Comparison of ENCODE assay signal across 1 cellular context in the genomic region with DNA sequence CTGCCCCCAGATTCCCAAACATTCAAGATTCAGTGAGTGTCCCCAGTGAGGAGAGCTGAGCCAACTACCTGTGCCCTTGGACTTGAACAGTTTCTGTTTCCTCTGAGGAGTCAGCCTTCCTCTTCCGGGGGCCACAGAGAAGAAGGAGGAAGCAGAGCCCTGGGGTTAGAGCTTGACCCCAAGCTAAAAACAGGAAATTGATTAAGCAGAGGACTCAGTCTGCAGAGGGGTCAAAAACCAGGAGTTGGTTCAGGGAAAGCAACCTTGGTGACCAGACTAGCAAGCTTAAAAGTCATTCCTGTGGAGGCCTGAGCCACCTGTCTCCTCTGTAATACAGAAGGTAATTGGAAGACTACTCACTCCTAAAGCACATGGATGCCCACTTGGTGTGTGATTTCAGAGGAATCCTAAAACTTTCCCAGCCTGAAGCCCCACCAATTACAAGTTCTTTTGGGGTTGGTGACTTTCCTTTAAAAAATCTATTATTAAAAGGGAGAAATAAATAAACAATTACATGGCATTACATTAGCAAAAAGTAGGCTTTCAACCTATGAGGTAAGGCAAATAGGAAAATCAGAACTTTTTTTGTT.
TF ChIP-seq lines count a peak whose summit lies in the region.

No MANE protein-coding gene starts in this region.

TF ChIP-seq in HepG2, 621 proteins besides CTCF, POLR2A, EP300 and RAD21 (continued from another document and continues in another):
- TF ChIP-seq MAFG (CRISPR knock-in tag; IDR thresholded peaks at IDR 0.05) (no peak), ZNF414 (CRISPR knock-in tag; IDR thresholded peaks at IDR 0.05) (no peak), SALL1 (CRISPR knock-in tag; IDR thresholded peaks at IDR 0.05) (peak; percentile 97), ARNT (IDR thresholded peaks at IDR 0.05) (no peak), PCBP2 (optimal IDR thresholded peaks at IDR 0.05; ENCODE audit: low read depth, low read length, poor library complexity, severe bottlenecking) (no peak), MAFF (IDR thresholded peaks at IDR 0.05; ENCODE audit: low read depth, low read length) (no peak), KLF9 (CRISPR knock-in tag; IDR thresholded peaks at IDR 0.05; ENCODE audit: low read depth) (no peak), AGO2 (optimal IDR thresholded peaks at IDR 0.05; ENCODE audit: low read depth, low read length) (no peak), ZBTB21 (CRISPR knock-in tag; IDR thresholded peaks at IDR 0.05) (no peak), ARNTL (CRISPR knock-in tag; IDR thresholded peaks at IDR 0.05) (peak; percentile 39; the same call in 1 of the 2 replicates), GTF2F1 (IDR thresholded peaks at IDR 0.05; ENCODE audit: low read length) (no peak), AHR (CRISPR knock-in tag; IDR thresholded peaks at IDR 0.05) (no peak; the same call in 1 of the 2 replicates), GATA4 (IDR thresholded peaks at IDR 0.05; ENCODE audit: borderline replicate concordance, low read depth) (peak; percentile 66; the same call in 1 of the 2 replicates), ZBTB42 (CRISPR knock-in tag; IDR thresholded peaks at IDR 0.05) (no peak), U2AF1 (optimal IDR thresholded peaks at IDR 0.05; ENCODE audit: low read depth, low read length) (no peak), RXRA (CRISPR knock-in tag; IDR thresholded peaks at IDR 0.05) (peak; percentile 51; the same call in 1 of the 2 replicates), HIC2 (CRISPR knock-in tag; IDR thresholded peaks at IDR 0.05; ENCODE audit: low read depth) (no peak), POLR2G (IDR thresholded peaks at IDR 0.05; ENCODE audit: low read depth, low read length) (peak; percentile 73), SOX13 (IDR thresholded peaks at IDR 0.05) (no peak), SOX13 (CRISPR knock-in tag; conservative IDR thresholded peaks at IDR 0.05 in 1 of 2, IDR thresholded peaks at IDR 0.05 in 1 of 2) (peak in 1 of 2 experiments; percentile 43; a peak in 1 of 4 replicates), ZSCAN9 (CRISPR knock-in tag; IDR thresholded peaks at IDR 0.05; ENCODE audit: borderline replicate concordance) (no peak), ZBTB8A (CRISPR knock-in tag; IDR thresholded peaks at IDR 0.05; ENCODE audit: borderline replicate concordance, low read depth) (no peak), ZNF180 (CRISPR knock-in tag; IDR thresholded peaks at IDR 0.05; ENCODE audit: borderline replicate concordance, low read depth) (no peak), MBNL3 (CRISPR knock-in tag; conservative IDR thresholded peaks at IDR 0.05) (no peak), SYNCRIP (IDR thresholded peaks at IDR 0.05; ENCODE audit: insufficient read depth, low read depth, low read length) (no peak), ZNF552 (CRISPR knock-in tag; IDR thresholded peaks at IDR 0.05; ENCODE audit: borderline replicate concordance) (no peak), ZNF773 (CRISPR knock-in tag; IDR thresholded peaks at IDR 0.05; ENCODE audit: borderline replicate concordance) (no peak), SP4 (CRISPR knock-in tag; IDR thresholded peaks at IDR 0.05) (no peak), ZNF264 (CRISPR knock-in tag; IDR thresholded peaks at IDR 0.05) (peak; percentile 62; the same call in 1 of the 2 replicates), MAZ (IDR thresholded peaks at IDR 0.05; ENCODE audit: borderline replicate concordance, low read depth, low read length) (peak; percentile 70; the same call in 1 of the 2 replicates), MAZ (CRISPR knock-in tag; IDR thresholded peaks at IDR 0.05; ENCODE audit: low read depth) (peak; percentile 59), ZSCAN22 (CRISPR knock-in tag; IDR thresholded peaks at IDR 0.05) (no peak), HNRNPK (IDR thresholded peaks at IDR 0.05; ENCODE audit: low read depth, low read length, poor library complexity, severe bottlenecking) (no peak), ELK4 (CRISPR knock-in tag; IDR thresholded peaks at IDR 0.05; ENCODE audit: borderline replicate concordance) (no peak), RNF2 (conservative IDR thresholded peaks at IDR 0.05; ENCODE audit: low read depth) (no peak), ZNF761 (CRISPR knock-in tag; conservative IDR thresholded peaks at IDR 0.05) (no peak; the same call in 1 of the 2 replicates), ZZZ3 (CRISPR knock-in tag; IDR thresholded peaks at IDR 0.05; ENCODE audit: borderline replicate concordance) (no peak), KDM4B (CRISPR knock-in tag; IDR thresholded peaks at IDR 0.05) (no peak), ZFY (CRISPR knock-in tag; IDR thresholded peaks at IDR 0.05) (peak; percentile 40; the same call in 1 of the 2 replicates), ZBTB4 (CRISPR knock-in tag; IDR thresholded peaks at IDR 0.05; ENCODE audit: borderline replicate concordance) (no peak)
- TF ChIP-seq, protein P1, sequence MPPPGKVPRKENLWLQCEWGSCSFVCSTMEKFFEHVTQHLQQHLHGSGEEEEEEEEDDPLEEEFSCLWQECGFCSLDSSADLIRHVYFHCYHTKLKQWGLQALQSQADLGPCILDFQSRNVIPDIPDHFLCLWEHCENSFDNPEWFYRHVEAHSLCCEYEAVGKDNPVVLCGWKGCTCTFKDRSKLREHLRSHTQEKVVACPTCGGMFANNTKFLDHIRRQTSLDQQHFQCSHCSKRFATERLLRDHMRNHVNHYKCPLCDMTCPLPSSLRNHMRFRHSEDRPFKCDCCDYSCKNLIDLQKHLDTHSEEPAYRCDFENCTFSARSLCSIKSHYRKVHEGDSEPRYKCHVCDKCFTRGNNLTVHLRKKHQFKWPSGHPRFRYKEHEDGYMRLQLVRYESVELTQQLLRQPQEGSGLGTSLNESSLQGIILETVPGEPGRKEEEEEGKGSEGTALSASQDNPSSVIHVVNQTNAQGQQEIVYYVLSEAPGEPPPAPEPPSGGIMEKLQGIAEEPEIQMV (CRISPR knock-in tag; IDR thresholded peaks at IDR 0.05; ENCODE audit: low read depth), result no peak
- TF ChIP-seq, protein P2, sequence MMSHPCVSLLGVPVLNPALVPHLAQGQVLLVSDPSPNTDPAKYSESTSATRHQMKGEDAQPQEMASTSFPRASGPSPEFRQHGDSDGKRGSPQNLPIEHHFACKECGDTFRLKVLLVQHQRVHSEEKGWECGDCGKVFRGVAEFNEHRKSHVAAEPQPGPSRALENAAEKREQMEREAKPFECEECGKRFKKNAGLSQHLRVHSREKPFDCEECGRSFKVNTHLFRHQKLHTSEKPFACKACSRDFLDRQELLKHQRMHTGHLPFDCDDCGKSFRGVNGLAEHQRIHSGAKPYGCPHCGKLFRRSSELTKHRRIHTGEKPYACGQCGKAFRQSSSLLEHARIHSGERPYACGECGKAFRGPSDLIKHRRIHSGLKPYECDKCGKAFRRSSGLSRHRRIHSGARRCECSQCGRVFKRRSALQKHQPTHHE (CRISPR knock-in tag; IDR thresholded peaks at IDR 0.05; ENCODE audit: borderline replicate concordance), result 0 out of 2 replicates have a peak, but pooled peaks have one; percentile 19
- TF ChIP-seq, protein P3, sequence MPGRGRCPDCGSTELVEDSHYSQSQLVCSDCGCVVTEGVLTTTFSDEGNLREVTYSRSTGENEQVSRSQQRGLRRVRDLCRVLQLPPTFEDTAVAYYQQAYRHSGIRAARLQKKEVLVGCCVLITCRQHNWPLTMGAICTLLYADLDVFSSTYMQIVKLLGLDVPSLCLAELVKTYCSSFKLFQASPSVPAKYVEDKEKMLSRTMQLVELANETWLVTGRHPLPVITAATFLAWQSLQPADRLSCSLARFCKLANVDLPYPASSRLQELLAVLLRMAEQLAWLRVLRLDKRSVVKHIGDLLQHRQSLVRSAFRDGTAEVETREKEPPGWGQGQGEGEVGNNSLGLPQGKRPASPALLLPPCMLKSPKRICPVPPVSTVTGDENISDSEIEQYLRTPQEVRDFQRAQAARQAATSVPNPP (CRISPR knock-in tag; IDR thresholded peaks at IDR 0.05), result no peak
- TF ChIP-seq, protein P4, sequence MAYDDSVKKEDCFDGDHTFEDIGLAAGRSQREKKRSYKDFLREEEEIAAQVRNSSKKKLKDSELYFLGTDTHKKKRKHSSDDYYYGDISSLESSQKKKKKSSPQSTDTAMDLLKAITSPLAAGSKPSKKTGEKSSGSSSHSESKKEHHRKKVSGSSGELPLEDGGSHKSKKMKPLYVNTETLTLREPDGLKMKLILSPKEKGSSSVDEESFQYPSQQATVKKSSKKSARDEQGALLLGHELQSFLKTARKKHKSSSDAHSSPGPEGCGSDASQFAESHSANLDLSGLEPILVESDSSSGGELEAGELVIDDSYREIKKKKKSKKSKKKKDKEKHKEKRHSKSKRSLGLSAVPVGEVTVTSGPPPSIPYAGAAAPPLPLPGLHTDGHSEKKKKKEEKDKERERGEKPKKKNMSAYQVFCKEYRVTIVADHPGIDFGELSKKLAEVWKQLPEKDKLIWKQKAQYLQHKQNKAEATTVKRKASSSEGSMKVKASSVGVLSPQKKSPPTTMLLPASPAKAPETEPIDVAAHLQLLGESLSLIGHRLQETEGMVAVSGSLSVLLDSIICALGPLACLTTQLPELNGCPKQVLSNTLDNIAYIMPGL (CRISPR knock-in tag; IDR thresholded peaks at IDR 0.05; ENCODE audit: borderline replicate concordance in 1 of 2, low read depth in 1 of 2), result no peak
- TF ChIP-seq, protein P5, sequence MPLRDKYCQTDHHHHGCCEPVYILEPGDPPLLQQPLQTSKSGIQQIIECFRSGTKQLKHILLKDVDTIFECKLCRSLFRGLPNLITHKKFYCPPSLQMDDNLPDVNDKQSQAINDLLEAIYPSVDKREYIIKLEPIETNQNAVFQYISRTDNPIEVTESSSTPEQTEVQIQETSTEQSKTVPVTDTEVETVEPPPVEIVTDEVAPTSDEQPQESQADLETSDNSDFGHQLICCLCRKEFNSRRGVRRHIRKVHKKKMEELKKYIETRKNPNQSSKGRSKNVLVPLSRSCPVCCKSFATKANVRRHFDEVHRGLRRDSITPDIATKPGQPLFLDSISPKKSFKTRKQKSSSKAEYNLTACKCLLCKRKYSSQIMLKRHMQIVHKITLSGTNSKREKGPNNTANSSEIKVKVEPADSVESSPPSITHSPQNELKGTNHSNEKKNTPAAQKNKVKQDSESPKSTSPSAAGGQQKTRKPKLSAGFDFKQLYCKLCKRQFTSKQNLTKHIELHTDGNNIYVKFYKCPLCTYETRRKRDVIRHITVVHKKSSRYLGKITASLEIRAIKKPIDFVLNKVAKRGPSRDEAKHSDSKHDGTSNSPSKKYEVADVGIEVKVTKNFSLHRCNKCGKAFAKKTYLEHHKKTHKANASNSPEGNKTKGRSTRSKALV (CRISPR knock-in tag; IDR thresholded peaks at IDR 0.05), result no peak
- TF ChIP-seq, protein P6, sequence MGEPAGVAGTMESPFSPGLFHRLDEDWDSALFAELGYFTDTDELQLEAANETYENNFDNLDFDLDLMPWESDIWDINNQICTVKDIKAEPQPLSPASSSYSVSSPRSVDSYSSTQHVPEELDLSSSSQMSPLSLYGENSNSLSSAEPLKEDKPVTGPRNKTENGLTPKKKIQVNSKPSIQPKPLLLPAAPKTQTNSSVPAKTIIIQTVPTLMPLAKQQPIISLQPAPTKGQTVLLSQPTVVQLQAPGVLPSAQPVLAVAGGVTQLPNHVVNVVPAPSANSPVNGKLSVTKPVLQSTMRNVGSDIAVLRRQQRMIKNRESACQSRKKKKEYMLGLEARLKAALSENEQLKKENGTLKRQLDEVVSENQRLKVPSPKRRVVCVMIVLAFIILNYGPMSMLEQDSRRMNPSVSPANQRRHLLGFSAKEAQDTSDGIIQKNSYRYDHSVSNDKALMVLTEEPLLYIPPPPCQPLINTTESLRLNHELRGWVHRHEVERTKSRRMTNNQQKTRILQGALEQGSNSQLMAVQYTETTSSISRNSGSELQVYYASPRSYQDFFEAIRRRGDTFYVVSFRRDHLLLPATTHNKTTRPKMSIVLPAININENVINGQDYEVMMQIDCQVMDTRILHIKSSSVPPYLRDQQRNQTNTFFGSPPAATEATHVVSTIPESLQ (CRISPR knock-in tag; conservative IDR thresholded peaks at IDR 0.05), result no peak
